Comparison of ENCODE assay signal across 1 cellular context in the genomic region with DNA sequence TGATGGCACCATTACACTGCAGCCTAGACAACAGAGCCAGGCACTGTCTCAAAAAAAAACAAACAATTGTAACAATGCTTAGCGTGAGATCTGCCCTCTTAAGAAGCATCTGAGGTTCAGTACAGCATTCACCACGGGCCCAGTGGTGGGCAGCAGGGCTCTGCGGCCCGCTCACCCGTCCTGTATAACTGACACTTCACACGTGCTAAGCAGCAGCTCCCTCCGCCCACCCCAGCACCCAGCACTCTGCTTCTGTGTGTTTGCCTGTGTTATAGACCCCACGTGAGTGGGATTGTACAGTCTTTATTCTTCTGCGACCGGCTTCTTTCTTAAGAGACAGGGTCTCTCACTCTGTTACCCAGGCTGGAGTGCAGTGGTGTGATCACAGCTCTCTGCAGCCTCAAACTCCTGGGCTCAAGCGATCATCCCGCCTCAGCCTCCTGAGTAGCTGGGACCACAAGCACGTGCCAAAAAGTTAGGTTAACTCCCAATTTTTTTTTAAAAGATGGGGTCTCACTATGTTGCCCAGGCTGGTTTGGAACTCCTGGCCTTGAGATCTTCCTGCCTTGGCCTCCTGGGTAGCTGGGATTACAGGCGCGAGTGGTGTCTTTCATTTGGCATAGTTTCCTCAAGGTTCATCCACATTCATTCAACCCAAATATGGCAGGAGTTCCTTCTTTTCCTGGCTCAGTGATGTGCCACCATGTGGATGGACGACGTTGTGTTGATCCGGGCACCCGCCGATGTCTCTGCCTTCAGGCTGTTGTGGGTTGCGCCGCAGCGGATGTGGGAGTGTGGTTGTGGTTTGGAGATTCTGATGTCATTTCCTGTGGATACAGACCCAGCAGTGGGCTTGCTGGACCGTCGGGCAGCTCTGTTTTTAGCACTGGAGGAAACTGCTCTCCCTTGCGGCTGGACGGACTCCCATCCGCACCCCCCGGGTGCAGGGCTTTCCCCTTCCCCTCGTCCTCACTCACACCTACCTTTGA.
TF ChIP-seq lines count a peak whose summit lies in the region.

No MANE protein-coding gene starts in this region.

TF ChIP-seq in GM23338, 12 proteins besides CTCF, POLR2A, EP300 and RAD21 (continued from another document):
- TF ChIP-seq ZNF462 (CRISPR knock-in tag; IDR thresholded peaks at IDR 0.05) = no peak
- no peak for TF ChIP-seq JUNB (IDR thresholded peaks at IDR 0.05; ENCODE audit: unreplicated experiment)
